ENCODE assay signal across 19 cellular contexts in the genomic region with DNA sequence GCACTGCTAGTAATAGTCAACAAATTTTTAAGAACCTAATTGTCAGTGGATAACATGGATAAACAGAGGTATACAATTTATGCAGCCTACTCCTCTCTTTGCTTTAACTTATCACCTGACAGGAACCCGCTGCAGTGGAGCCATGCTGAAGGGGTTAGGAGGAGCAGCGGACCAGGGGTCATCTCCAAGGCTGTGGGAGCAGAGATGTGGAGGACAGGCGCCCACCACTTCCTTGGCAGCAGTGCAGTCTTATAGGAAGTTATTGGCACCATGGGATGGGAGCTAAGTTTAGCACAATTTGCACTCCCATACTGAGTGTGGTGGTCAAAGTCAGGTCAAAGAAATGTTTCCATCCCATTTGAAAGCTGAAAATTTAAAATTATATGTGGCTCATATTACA. TPM values are rescaled to one million over a fixed set of nuclear protein-coding genes. Genes with fewer than 3 reads are reported as not detected.
A peak's percentile ranks its signal among the peaks of the same experiment; 100 is the strongest.
DNase-seq lines count a peak whose midpoint lies in the region; ATAC-seq, FAIRE-seq and TF ChIP-seq lines count a peak whose summit lies in the region.
"Had no signal": no experiment of that assay in that cellular context is flagged by ENCODE, and none has a peak within 500 bp of the region (broad histone marks: within the 10 kb centered on the region; RNA-seq: fewer than 3 reads in every experiment).

No MANE protein-coding gene starts in this region.

- H3K18ac ChIP-seq in IMR-90 (ENCODE audit: low read depth, low read length), result no peak overlapping the region

- H2AFZ ChIP-seq in mammary epithelial cell (ENCODE audit: low read depth, low read length) (no peak overlapping the region), IMR-90 (replicated peaks; ENCODE audit: low read length, poor library complexity) (no peak overlapping the region)

- H3K27ac Mint-ChIP-seq in MCF 10A (ENCODE audit: low read depth, unreplicated experiment), result no peak overlapping the region
- H3K27ac Mint-ChIP-seq in progenitor cell of endocrine pancreas, result peak overlapping the region; percentile 78
- H3K27ac Mint-ChIP-seq: activated naive CD8-positive, alpha-beta T cell treated with anti-CD3 and anti-CD28 coated beads for 36 hours had no signal

- peak overlapping the region; percentile 40 for H2AK9ac ChIP-seq in IMR-90 (replicated peaks; ENCODE audit: low read depth, low read length, poor library complexity)

- dilution Hi-C loops in mammary epithelial cell (cut with HindIII; ENCODE audit: low sequenced_read_pairs), result loop anchor here (5.0 kb wide), 1 partner anchor 32 kb away; no protein-coding TSS in a partner anchor
- dilution Hi-C loops in IMR-90 (cut with HindIII; ENCODE audit: low sequenced_read_pairs, unreplicated experiment), result no loop called here

- FAIRE-seq in kidney (lab: Jason Lieb, UNC), result no peak

- in situ Hi-C loops in mammary epithelial cell (cut with MboI; ENCODE audit: low sequenced_read_pairs in 2 of 2) (no loop called here), IMR-90 (cut with MboI; ENCODE audit: low sequenced_read_pairs) (no loop called here)

- H4K8ac ChIP-seq in IMR-90 (ENCODE audit: low read depth in 2 of 2, low read length in 2 of 2), result peak overlapping the region in 1 of 2 experiments; percentile 72; a peak in 2 of 4 replicates

- H2AK5ac ChIP-seq in IMR-90 (ENCODE audit: low read depth, low read length), result peak overlapping the region; percentile 33; the same call in 1 of the 2 replicates

- H2BK20ac ChIP-seq in IMR-90 (ENCODE audit: low read depth, low read length), result no peak overlapping the region

- TF ChIP-seq POLR2A in IMR-90 (IDR thresholded peaks at IDR 0.05; ENCODE audit: low read depth, low read length) (no peak), esophagus muscularis mucosa (IDR thresholded peaks at IDR 0.05; ENCODE audit: low read depth) (no peak)

- H3K36me3 ChIP-seq in mammary epithelial cell (ENCODE audit: insufficient read depth, low read length) (peaks cover 4% of the 10 kb centered on the region), IMR-90 (ENCODE audit: control insufficient read depth, insufficient read depth, low read length) (no peaks in the 10 kb centered on the region), esophagus muscularis mucosa (no peaks in the 10 kb centered on the region), kidney (ENCODE audit: control insufficient read depth in 1 of 2, insufficient read depth in 2 of 2, low read length in 2 of 2) (no peaks in the 10 kb centered on the region)
- H3K36me3 ChIP-seq: suprapubic skin had no signal

- H3K9me3 ChIP-seq in mammary epithelial cell (replicated peaks; ENCODE audit: insufficient read depth, low read length) (no peaks in the 10 kb centered on the region), IMR-90 (ENCODE audit: control insufficient read depth, insufficient read depth, low read length) (no peaks in the 10 kb centered on the region), esophagus muscularis mucosa (no peaks in the 10 kb centered on the region), kidney (ENCODE audit: control insufficient read depth in 1 of 2, low read length in 2 of 2) (no peaks in the 10 kb centered on the region)
- H3K9me3 ChIP-seq: suprapubic skin had no signal

- H3K56ac ChIP-seq in IMR-90 (ENCODE audit: extremely low read depth, insufficient read depth, low read length), result no peak overlapping the region

- CTCF ChIA-PET in mammary epithelial cell (lab: Charles Lee; ENCODE audit: low non-redundant PET), result no interaction called here
- CTCF ChIA-PET in MCF 10A (lab: Yijun Ruan, JAX), result interaction anchor here (1.1 to 1.4 kb wide), 3 partner anchors 12 to 22 kb away, joined by 3 to 5 read pairs (median 3); no protein-coding TSS in a partner anchor
- CTCF ChIA-PET in IMR-90 (lab: Yijun Ruan, JAX), result no interaction called here

- no peak overlapping the region for H2BK5ac ChIP-seq in IMR-90 (ENCODE audit: low read depth, low read length, poor library complexity, severe bottlenecking)

- H3K4me1 ChIP-seq in mammary epithelial cell (ENCODE audit: insufficient read depth, low read length) (no peaks in the 10 kb centered on the region), IMR-90 (ENCODE audit: control insufficient read depth, insufficient read depth, low read length) (peaks cover 5% of the 10 kb centered on the region), esophagus muscularis mucosa (peaks cover 0 to 31% (median 22%) of the 10 kb centered on the region in 4 donors), kidney (ENCODE audit: control insufficient read depth in 1 of 2, insufficient read depth in 1 of 2, low read depth in 1 of 2, low read length in 2 of 2) (no peaks in the 10 kb centered on the region)
- H3K4me1 ChIP-seq: suprapubic skin had no signal

- no peak overlapping the region for H3K4me2 ChIP-seq in mammary epithelial cell (ENCODE audit: insufficient read depth, low read depth, low read length)
- no peak overlapping the region for H3K4me2 ChIP-seq in IMR-90 (ENCODE audit: low read depth, low read length)

- TF ChIP-seq EP300 in esophagus muscularis mucosa (IDR thresholded peaks at IDR 0.05), result no peak

- H4K20me1 ChIP-seq in mammary epithelial cell (ENCODE audit: insufficient read depth, low read length), result no peaks in the 10 kb centered on the region
- H4K20me1 ChIP-seq in IMR-90 (ENCODE audit: insufficient read depth, low read length), result peaks cover 24% of the 10 kb centered on the region

- ATAC-seq in IMR-90 (ENCODE audit: low read depth) (no peak), HG03520 (IDR thresholded peaks at IDR 0.05; ENCODE audit: unreplicated experiment) (no peak)

- H3K27me3 Mint-ChIP-seq in MCF 10A (ENCODE audit: insufficient read depth, unreplicated experiment), result no peaks in the 10 kb centered on the region
- no peaks in the 10 kb centered on the region for H3K27me3 Mint-ChIP-seq in progenitor cell of endocrine pancreas
- H3K27me3 Mint-ChIP-seq: activated naive CD8-positive, alpha-beta T cell treated with anti-CD3 and anti-CD28 coated beads for 36 hours; CD4-positive, alpha-beta memory T cell had no signal

- BruUV-seq in mammary epithelial cell (replicated peaks; lab: Mats Ljungman, UMichigan), result TSS peak; percentile 14
- no TSS peak for BruUV-seq in MCF 10A (replicated peaks; lab: Mats Ljungman, UMichigan)
- BruUV-seq in IMR-90 (replicated peaks; lab: Mats Ljungman, UMichigan), result no TSS peak

- H3K9ac ChIP-seq in mammary epithelial cell (ENCODE audit: insufficient read depth, low read length) (no peak overlapping the region), IMR-90 (ENCODE audit: low read depth, low read length) (no peak overlapping the region), kidney (ENCODE audit: low read length in 2 of 2) (no peak overlapping the region)

- peaks cover 30% of the 10 kb centered on the region for H3K36me3 Mint-ChIP-seq in MCF 10A (ENCODE audit: insufficient read depth, unreplicated experiment)
- peaks cover 4% of the 10 kb centered on the region for H3K36me3 Mint-ChIP-seq in progenitor cell of endocrine pancreas (ENCODE audit: insufficient read depth)

- intact Hi-C loops in mammary epithelial cell (cut with micrococcal nuclease), result no loop called here
- intact Hi-C loops in MCF 10A (cut with micrococcal nuclease), result no loop called here
- intact Hi-C loops in IMR-90 (cut with micrococcal nuclease), result no loop called here
- intact Hi-C loops in esophagus muscularis mucosa (cut with DNase I), result no loop called here
- intact Hi-C loops in kidney (cut with DNase I), result no loop called here

- H3K79me2 ChIP-seq in mammary epithelial cell (ENCODE audit: insufficient read depth, low read length), result peaks cover 95% of the 10 kb centered on the region

- no peak for TF ChIP-seq RAD21 in IMR-90 (IDR thresholded peaks at IDR 0.05; ENCODE audit: low read length)

- no peak overlapping the region for H3K14ac ChIP-seq in IMR-90 (replicated peaks; ENCODE audit: low read depth, low read length)

- WGBS in mammary epithelial cell (ENCODE audit: low coverage, missing lambda C conversion rate), result 100% methylated on average over 1 of the region's 3 CpGs
- 100% methylated on average over 1 of the region's 3 CpGs; no CpG with 5 or more reads in 1 of the 2 experiments for WGBS in IMR-90 (ENCODE audit: extremely low coverage in 2 of 2, insufficient read length in 1 of 2), 2 experiments
- 86% methylated on average over 3 of the region's 3 CpGs for WGBS in esophagus muscularis mucosa

- DNase-seq in mammary epithelial cell (no peak), MCF 10A (ENCODE audit: unreplicated experiment) (no peak), IMR-90 (no peak), esophagus muscularis mucosa (ENCODE audit: extremely low spot score) (peak; percentile 37), progenitor cell of endocrine pancreas (ENCODE audit: low spot score, unreplicated experiment) (no peak), kidney (no peak)
- DNase-seq in stimulated activated CD4-positive, alpha-beta T cell treated with anti-CD3 and anti-CD28 coated beads, Interleukin-2, amount 100 ng/mL, for 24 hours, result no peak
- DNase-seq: activated CD4-positive, CD25-positive, alpha-beta regulatory T cell treated with anti-CD3 and anti-CD28 coated beads, Interleukin-2, amount 50 U/mL, for 72 hours; activated naive CD8-positive, alpha-beta T cell treated with anti-CD3 and anti-CD28 coated beads for 36 hours; CD4-positive, alpha-beta memory T cell; cortex of kidney; hippocampal formation; Karpas-422; midbrain; NCI-H1105; NCI-H2171; T-helper 9 cell had no signal

- H3K4me3 Mint-ChIP-seq in MCF 10A (ENCODE audit: unreplicated experiment) (no peak overlapping the region), progenitor cell of endocrine pancreas (ENCODE audit: low read depth) (no peak overlapping the region)
- H3K4me3 Mint-ChIP-seq: activated naive CD8-positive, alpha-beta T cell treated with anti-CD3 and anti-CD28 coated beads for 36 hours; CD4-positive, alpha-beta memory T cell had no signal

- peak overlapping the region; percentile 9; the same call in 1 of the 2 replicates for H4K91ac ChIP-seq in IMR-90 (ENCODE audit: insufficient read depth, low read depth, low read length)

- H4K5ac ChIP-seq in IMR-90 (ENCODE audit: low read depth, low read length), result no peak overlapping the region

- H2BK120ac ChIP-seq in IMR-90 (ENCODE audit: low read depth, low read length), result no peak overlapping the region

- H3K27ac ChIP-seq in mammary epithelial cell (ENCODE audit: insufficient read depth, low read depth, low read length) (no peak overlapping the region), IMR-90 (ENCODE audit: insufficient read depth, low read length) (no peak overlapping the region), esophagus muscularis mucosa (replicated peaks in 1 of 4) (no peak overlapping the region), kidney (ENCODE audit: low read depth in 2 of 2, low read length in 2 of 2) (no peak overlapping the region)
- H3K27ac ChIP-seq: suprapubic skin had no signal

- peaks cover 10% of the 10 kb centered on the region for H3K9me1 ChIP-seq in IMR-90 (ENCODE audit: insufficient read depth, low read length)

- POLR2A ChIA-PET in MCF 10A (lab: Yijun Ruan, JAX), result interaction anchor here (0.6 to 1.0 kb wide), 2 partner anchors 8 to 148 kb away, joined by 3 to 5 read pairs; no protein-coding TSS in a partner anchor
- POLR2A ChIA-PET in IMR-90 (lab: Charles Lee; ENCODE audit: unreplicated experiment), result no interaction called here

- H3K23ac ChIP-seq in IMR-90 (ENCODE audit: low read depth, low read length), result no peak overlapping the region

- no peak overlapping the region for H3K4me3 ChIP-seq in mammary epithelial cell (replicated peaks in 1 of 3; ENCODE audit: insufficient read depth in 1 of 3, low read depth in 2 of 3, low read length in 3 of 3)
- no peak overlapping the region for H3K4me3 ChIP-seq in IMR-90 (ENCODE audit: insufficient read depth, low read depth, low read length)
- no peak overlapping the region for H3K4me3 ChIP-seq in esophagus muscularis mucosa
- no peak overlapping the region for H3K4me3 ChIP-seq in kidney (ENCODE audit: low read length in 2 of 2)
- H3K4me3 ChIP-seq: suprapubic skin had no signal

- H2BK15ac ChIP-seq in IMR-90 (ENCODE audit: low read depth, low read length), result no peak overlapping the region

- TF ChIP-seq CTCF in mammary epithelial cell (conservative IDR thresholded peaks at IDR 0.05 in 1 of 2, IDR thresholded peaks at IDR 0.05 in 1 of 2; ENCODE audit: extremely low read depth in 1 of 2, insufficient read depth in 1 of 2, low read depth in 1 of 2, low read length in 2 of 2) (no peak), MCF 10A (IDR thresholded peaks at IDR 0.05; ENCODE audit: unreplicated experiment) (no peak), IMR-90 (conservative IDR thresholded peaks at IDR 0.05; ENCODE audit: low read depth, low read length) (no peak), esophagus muscularis mucosa (IDR thresholded peaks at IDR 0.05) (no peak), progenitor cell of endocrine pancreas (IDR thresholded peaks at IDR 0.05; ENCODE audit: unreplicated experiment) (no peak), kidney (IDR thresholded peaks at IDR 0.05; ENCODE audit: borderline replicate concordance, extremely low read depth, insufficient read depth) (no peak)

- H3K4me1 Mint-ChIP-seq in MCF 10A (ENCODE audit: insufficient read depth, unreplicated experiment), result peaks cover 6% of the 10 kb centered on the region
- peaks cover 28% of the 10 kb centered on the region for H3K4me1 Mint-ChIP-seq in progenitor cell of endocrine pancreas (ENCODE audit: low read depth)

- peak overlapping the region; percentile 24; the same call in 1 of the 2 replicates for H3K4ac ChIP-seq in IMR-90 (ENCODE audit: low read depth, low read length)

- H3K79me1 ChIP-seq in IMR-90 (ENCODE audit: low read depth in 1 of 2, low read length in 2 of 2), result peaks cover 27 to 56% of the 10 kb centered on the region in 2 experiments

- H3K27me3 ChIP-seq in mammary epithelial cell (ENCODE audit: insufficient read depth, low read length) (no peaks in the 10 kb centered on the region), IMR-90 (ENCODE audit: control insufficient read depth, insufficient read depth, low read length) (no peaks in the 10 kb centered on the region), esophagus muscularis mucosa (no peaks in the 10 kb centered on the region)
- H3K27me3 ChIP-seq: suprapubic skin had no signal

- H3K9me3 Mint-ChIP-seq in MCF 10A (ENCODE audit: unreplicated experiment), result peaks cover 14% of the 10 kb centered on the region
- H3K9me3 Mint-ChIP-seq in progenitor cell of endocrine pancreas (ENCODE audit: low read depth), result peaks cover 14% of the 10 kb centered on the region

RNA-seq across cellular contexts. Expression of a gene that starts 35.6 kb away (rescaled TPM):
- total RNA-seq in mammary epithelial cell (100 to 1,000 TPM; 617 to 628 TPM), MCF 10A (2022) (670 and 743 TPM in 2 replicates), IMR-90 (2012; rRNA removed) (1,093 and 1,165 TPM in 2 replicates), esophagus muscularis mucosa (100 to 1,000 TPM; 263 to 479 (median 304) TPM), progenitor cell of endocrine pancreas (388 and 399 TPM in 2 replicates), kidney (356 TPM)
- polyA plus RNA-seq in mammary epithelial cell (360 TPM), IMR-90 (2012; rRNA removed) (648 and 649 TPM in 2 replicates), kidney (ENCODE audit: insufficient read depth, low read depth, low replicate concordance) (256 TPM)
- polyA minus RNA-seq in mammary epithelial cell, result 893 TPM
- 217 and 232 TPM in 2 replicates for polyA plus RNA-seq in IMR-90 (2012; cell fraction: cytosol; rRNA removed)
- polyA plus RNA-seq in IMR-90 (2012; cell fraction: nucleus; rRNA removed; ENCODE audit: low replicate concordance), result 545 and 768 TPM in 2 replicates

RNA-seq across cellular contexts. Expression of a gene that starts 35.9 kb away (rescaled TPM):
- 100 to 1,000 TPM; 294 to 300 TPM for total RNA-seq in mammary epithelial cell
- 223 TPM for polyA plus RNA-seq in mammary epithelial cell
- polyA minus RNA-seq in mammary epithelial cell, result 528 TPM
- total RNA-seq in MCF 10A (2022), result 254 and 271 TPM in 2 replicates
- 504 and 570 TPM in 2 replicates for total RNA-seq in IMR-90 (2012; rRNA removed)
- polyA plus RNA-seq in IMR-90 (2012; rRNA removed), result 320 and 420 TPM in 2 replicates
- 75.8 and 130 TPM in 2 replicates for polyA plus RNA-seq in IMR-90 (2012; cell fraction: cytosol; rRNA removed)
- polyA plus RNA-seq in IMR-90 (2012; cell fraction: nucleus; rRNA removed; ENCODE audit: low replicate concordance), result 96.8 and 681 TPM in 2 replicates
- total RNA-seq in esophagus muscularis mucosa, result 100 to 1,000 TPM; 272 to 335 (median 284) TPM
- 445 and 460 TPM in 2 replicates for total RNA-seq in progenitor cell of endocrine pancreas
- 435 TPM for total RNA-seq in kidney
- 187 TPM for polyA plus RNA-seq in kidney (ENCODE audit: insufficient read depth, low read depth, low replicate concordance)
